In genomic region chr10:6136215-6137201, GRCh38 we compare ENCODE assay signal across 9 cellular contexts. TPM values are rescaled to one million over a fixed set of nuclear protein-coding genes. Genes with fewer than 3 reads are reported as not detected.
DNase-seq lines count a peak whose midpoint lies in the region; ATAC-seq and TF ChIP-seq lines count a peak whose summit lies in the region.
"Had no signal": no experiment of that assay in that cellular context is flagged by ENCODE, and none has a peak within 500 bp of the region (broad histone marks: within the 10 kb centered on the region; RNA-seq: fewer than 3 reads in every experiment).

No MANE protein-coding gene starts in this region.

- H3K4me1 ChIP-seq in left ventricle myocardium inferior = no peaks in the 10 kb centered on the region
- peaks cover 8% of the 10 kb centered on the region for H3K4me1 ChIP-seq in upper lobe of right lung

- no peaks in the 10 kb centered on the region for H3K36me3 Mint-ChIP-seq in activated T-cell treated with anti-CD3 and anti-CD28 coated beads, Interleukin-2, amount 50 U/mL, for 24 hours (ENCODE audit: low read depth)
- H3K36me3 Mint-ChIP-seq in nephron progenitor cell (ENCODE audit: low read depth) = no peaks in the 10 kb centered on the region

- TF ChIP-seq POLR2A in erythroblast (IDR thresholded peaks at IDR 0.05; ENCODE audit: low read length) = no peak

- peaks cover 14% of the 10 kb centered on the region for H3K27me3 ChIP-seq in left ventricle myocardium inferior (ENCODE audit: low read depth)
- H3K27me3 ChIP-seq in upper lobe of right lung = peaks cover 8% of the 10 kb centered on the region

- H3K36me3 ChIP-seq in left ventricle myocardium inferior (no peaks in the 10 kb centered on the region), upper lobe of right lung (no peaks in the 10 kb centered on the region)

- ATAC-seq in GM18907 (IDR thresholded peaks at IDR 0.05; ENCODE audit: unreplicated experiment) = peak; percentile 43
- ATAC-seq in HG03095 (IDR thresholded peaks at IDR 0.05; ENCODE audit: unreplicated experiment) = peak; percentile 48
- no peak for ATAC-seq in upper lobe of right lung

- H3K4me1 Mint-ChIP-seq in activated T-cell treated with anti-CD3 and anti-CD28 coated beads, Interleukin-2, amount 50 U/mL, for 24 hours (ENCODE audit: low read depth) = peaks cover 73% of the 10 kb centered on the region
- H3K4me1 Mint-ChIP-seq in nephron progenitor cell = peaks cover 52% of the 10 kb centered on the region
- H3K4me1 Mint-ChIP-seq: neural crest cell had no signal

- H3K4me3 ChIP-seq in left ventricle myocardium inferior (no peak overlapping the region), upper lobe of right lung (no peak overlapping the region)

- DNase-seq in activated T-cell treated with anti-CD3 and anti-CD28 coated beads, Interleukin-2, amount 50 U/mL, for 24 hours = peak; percentile 82
- no peak for DNase-seq in nephron progenitor cell
- no peak for DNase-seq in left ventricle myocardium inferior
- no peak for DNase-seq in upper lobe of right lung
- DNase-seq in erythroblast (lab: John Stamatoyannopoulos, UW) = no peak

- TF ChIP-seq CTCF in nephron progenitor cell (IDR thresholded peaks at IDR 0.05) (no peak), left ventricle myocardium inferior (IDR thresholded peaks at IDR 0.05; ENCODE audit: borderline replicate concordance) (no peak), upper lobe of right lung (IDR thresholded peaks at IDR 0.05) (no peak)

- no peaks in the 10 kb centered on the region for H3K9me3 Mint-ChIP-seq in activated T-cell treated with anti-CD3 and anti-CD28 coated beads, Interleukin-2, amount 50 U/mL, for 24 hours
- H3K9me3 Mint-ChIP-seq in nephron progenitor cell = no peaks in the 10 kb centered on the region
- H3K9me3 Mint-ChIP-seq: neural crest cell had no signal

- no peaks in the 10 kb centered on the region for H3K9me3 ChIP-seq in left ventricle myocardium inferior (replicated peaks)
- H3K9me3 ChIP-seq in upper lobe of right lung = no peaks in the 10 kb centered on the region

- H3K27ac ChIP-seq in left ventricle myocardium inferior (replicated peaks) (no peak overlapping the region), upper lobe of right lung (no peak overlapping the region)
- H3K27ac ChIP-seq: VCaP had no signal

- intact Hi-C loops in left ventricle myocardium inferior (cut with micrococcal nuclease) (no loop called here), upper lobe of right lung (cut with DNase I) (no loop called here)

- H3K4me3 Mint-ChIP-seq in activated T-cell treated with anti-CD3 and anti-CD28 coated beads, Interleukin-2, amount 50 U/mL, for 24 hours = peak overlapping the region; percentile 62
- H3K4me3 Mint-ChIP-seq in nephron progenitor cell = no peak overlapping the region
- H3K4me3 Mint-ChIP-seq: neural crest cell had no signal

- no peaks in the 10 kb centered on the region for H3K27me3 Mint-ChIP-seq in activated T-cell treated with anti-CD3 and anti-CD28 coated beads, Interleukin-2, amount 50 U/mL, for 24 hours
- H3K27me3 Mint-ChIP-seq in nephron progenitor cell (ENCODE audit: low read depth, poor library complexity) = peaks cover 44% of the 10 kb centered on the region

- H3K27ac Mint-ChIP-seq in activated T-cell treated with anti-CD3 and anti-CD28 coated beads, Interleukin-2, amount 50 U/mL, for 24 hours = peak overlapping the region; percentile 98
- peak overlapping the region; percentile 74 for H3K27ac Mint-ChIP-seq in nephron progenitor cell

RNA-seq across cellular contexts. Expression of gene RBM17, which starts 47.7 kb away (rescaled TPM):
- total RNA-seq in left ventricle myocardium inferior (56.1 TPM), upper lobe of right lung (92.5 TPM)
